ENCODE assay signal across 8 cellular contexts in genomic region chr18:44729631-44730101, GRCh38.
DNase-seq lines count a peak whose midpoint lies in the region; ATAC-seq and TF ChIP-seq lines count a peak whose summit lies in the region.

No MANE protein-coding gene starts in this region.

- peaks cover 80% of the 10 kb centered on the region for H3K4me1 Mint-ChIP-seq in memory B cell

- POLR2A ChIA-PET in AG04449 (lab: Yijun Ruan, JAX), result interaction anchor here (0.7 to 1.0 kb wide), 2 partner anchors 13 to 440 kb away, joined by 3 read pairs; no protein-coding TSS in a partner anchor

- CTCF ChIA-PET in AG04449 (lab: Yijun Ruan, JAX), result interaction anchor here (1.6 kb wide), 1 partner anchor 51 kb away, joined by 4 read pairs; no protein-coding TSS in a partner anchor

- no peak overlapping the region for H3K4me3 ChIP-seq in AG04449 (ENCODE audit: low read depth, low read length)

- H3K27ac Mint-ChIP-seq in memory B cell, result peak overlapping the region; percentile 88

- DNase-seq in AG04449 (ENCODE audit: low read depth, low spot score) (peak; percentile 64), memory B cell (ENCODE audit: low spot score in 2 of 2) (no peak), NCI-H2107 treated with DMSO at 0.1 percent for 48 hours (lab: John Stamatoyannopoulos, UW; ENCODE audit: unreplicated experiment) (no peak)
- peak; percentile 66 for DNase-seq in activated CD8-positive, alpha-beta memory T cell treated with anti-CD3 and anti-CD28 coated beads for 24 hours

- TF ChIP-seq CTCF in AG04449 (IDR thresholded peaks at IDR 0.05; ENCODE audit: insufficient read depth, low read length, missing control alignments), result no peak

- H3K4me3 Mint-ChIP-seq in memory B cell, result peak overlapping the region; percentile 43

- ATAC-seq in GM21619 (IDR thresholded peaks at IDR 0.05; ENCODE audit: unreplicated experiment) (peak; percentile 20), memory B cell (ENCODE audit: low read depth) (peak; percentile 30), GM21447 (IDR thresholded peaks at IDR 0.05; ENCODE audit: unreplicated experiment) (no peak), GM18870 (IDR thresholded peaks at IDR 0.05; ENCODE audit: unreplicated experiment) (no peak), HG02763 (IDR thresholded peaks at IDR 0.05; ENCODE audit: unreplicated experiment) (no peak)

- H3K9me3 Mint-ChIP-seq in memory B cell, result no peaks in the 10 kb centered on the region

- no peaks in the 10 kb centered on the region for H3K27me3 Mint-ChIP-seq in memory B cell

- H3K36me3 Mint-ChIP-seq in memory B cell, result peaks cover 10% of the 10 kb centered on the region

Comparison
In these comparisons a context has a peak if more than half of its experiments do, and no peak if none do; other contexts are left out.
1. DNase-seq: peak in AG04449 (single experiment) and activated CD8-positive, alpha-beta memory T cell treated with anti-CD3 and anti-CD28 coated beads for 24 hours (single experiment); none in memory B cell (0 of 2) and NCI-H2107 treated with DMSO at 0.1 percent for 48 hours (single experiment).
2. ATAC-seq: peak in GM21619 (single experiment) and memory B cell (single experiment); none in GM21447 (single experiment), GM18870 (single experiment) and HG02763 (single experiment).